ENCODE assay signal across 8 cellular contexts in genomic region chr15:80780416-80781221, GRCh38. TPM values are rescaled to one million over a fixed set of nuclear protein-coding genes. Genes with fewer than 3 reads are reported as not detected.
DNase-seq lines count a peak whose midpoint lies in the region; ATAC-seq, FAIRE-seq and TF ChIP-seq lines count a peak whose summit lies in the region.

No MANE protein-coding gene starts in this region.

- peak overlapping the region; percentile 82 for H3K4me3 Mint-ChIP-seq in Calu3 (ENCODE audit: low read depth, unreplicated experiment)

- CTCF ChIA-PET in Calu3 (lab: Charles Lee) = interaction anchor here (0.5 to 7.1 kb wide), 12 partner anchors 13 to 486 kb away, joined by 3 to 151 read pairs (median 4); no protein-coding TSS in a partner anchor
- CTCF ChIA-PET in mammary epithelial cell (lab: Charles Lee; ENCODE audit: low non-redundant PET) = interaction anchor here (0.9 kb wide), 1 partner anchor 285 kb away, joined by 4 read pairs; no protein-coding TSS in a partner anchor

- TF ChIP-seq CTCF in Calu3 (IDR thresholded peaks at IDR 0.05; ENCODE audit: unreplicated experiment) (no peak), mammary epithelial cell (conservative IDR thresholded peaks at IDR 0.05 in 1 of 2, IDR thresholded peaks at IDR 0.05 in 1 of 2; ENCODE audit: extremely low read depth in 1 of 2, insufficient read depth in 1 of 2, low read depth in 1 of 2, low read length in 2 of 2) (no peak), liver (IDR thresholded peaks at IDR 0.05; ENCODE audit: low read depth, low read length, missing input control) (no peak)

- H4K20me1 ChIP-seq in mammary epithelial cell (ENCODE audit: insufficient read depth, low read length) = no peaks in the 10 kb centered on the region

- H3K27me3 ChIP-seq in mammary epithelial cell (ENCODE audit: insufficient read depth, low read length) = no peaks in the 10 kb centered on the region
- peaks cover 0 to 7% (median 5%) of the 10 kb centered on the region in 4 donors for H3K27me3 ChIP-seq in liver (ENCODE audit: control insufficient read depth in 4 of 4, insufficient read depth in 4 of 4, low read length in 3 of 4)

- in situ Hi-C loops in mammary epithelial cell (cut with MboI; ENCODE audit: low sequenced_read_pairs in 2 of 2) = loop anchor here in 1 of 2 donors (10.0 kb wide), 1 partner anchor 174 kb away; no protein-coding TSS in a partner anchor

- H3K4me3 ChIP-seq in mammary epithelial cell (replicated peaks in 1 of 3; ENCODE audit: insufficient read depth in 1 of 3, low read depth in 2 of 3, low read length in 3 of 3) = peak overlapping the region; percentile 52 to 58 (median 57)
- H3K4me3 ChIP-seq in liver (ENCODE audit: low read depth in 1 of 3, low read length in 3 of 3) = no peak overlapping the region

- no peaks in the 10 kb centered on the region for H3K9me3 ChIP-seq in mammary epithelial cell (replicated peaks; ENCODE audit: insufficient read depth, low read length)
- H3K9me3 ChIP-seq in liver (ENCODE audit: control insufficient read depth in 4 of 4, low read length in 3 of 4) = no peaks in the 10 kb centered on the region

- no peaks in the 10 kb centered on the region for H3K36me3 ChIP-seq in mammary epithelial cell (ENCODE audit: insufficient read depth, low read length)
- no peaks in the 10 kb centered on the region for H3K36me3 ChIP-seq in liver (ENCODE audit: control insufficient read depth in 4 of 4, insufficient read depth in 3 of 4, low read depth in 1 of 4, low read length in 3 of 4)

- no peak overlapping the region for H3K27ac ChIP-seq in mammary epithelial cell (ENCODE audit: insufficient read depth, low read depth, low read length)
- H3K27ac ChIP-seq in liver (ENCODE audit: low read depth in 1 of 2, low read length in 2 of 2) = no peak overlapping the region

- peak in 1 of 2 donors; percentile 6 for TF ChIP-seq RAD21 in liver (IDR thresholded peaks at IDR 0.05)

- peaks cover 20% of the 10 kb centered on the region for H3K36me3 Mint-ChIP-seq in Calu3 (ENCODE audit: insufficient read depth, unreplicated experiment)

- dilution Hi-C loops in mammary epithelial cell (cut with HindIII; ENCODE audit: low sequenced_read_pairs) = loop anchor here (10.0 to 25.0 kb wide), 2 partner anchors 184 to 218 kb away; no protein-coding TSS in a partner anchor

- H3K9me3 Mint-ChIP-seq in Calu3 (ENCODE audit: low read depth, unreplicated experiment) = no peaks in the 10 kb centered on the region

- FAIRE-seq in GM12891 (lab: Jason Lieb, UNC) = no peak

- no peak for TF ChIP-seq POLR2A in GM12891 (IDR thresholded peaks at IDR 0.05; ENCODE audit: low read depth, low read length)

- no TSS peak for BruUV-seq in Calu3 (replicated peaks; lab: Mats Ljungman, UMichigan)
- no TSS peak for BruUV-seq in mammary epithelial cell (replicated peaks; lab: Mats Ljungman, UMichigan)

- H3K4me1 ChIP-seq in mammary epithelial cell (ENCODE audit: insufficient read depth, low read length) (peaks cover 26% of the 10 kb centered on the region), liver (ENCODE audit: control insufficient read depth in 4 of 4, insufficient read depth in 4 of 4, low read length in 3 of 4) (peaks cover 5 to 21% (median 17%) of the 10 kb centered on the region in 4 donors)

- H3K27me3 Mint-ChIP-seq in Calu3 (ENCODE audit: unreplicated experiment) = peaks cover 60% of the 10 kb centered on the region

- peak; percentile 82 for DNase-seq in Calu3
- peak; percentile 27 for DNase-seq in M059J (ENCODE audit: low read depth)
- peak; percentile 48 for DNase-seq in mammary epithelial cell
- no peak for DNase-seq in GM12891 (ENCODE audit: insufficient read length, low spot score)
- no peak for DNase-seq in SK-N-DZ (ENCODE audit: low spot score)
- no peak for DNase-seq in SIG-M5 treated with dmso at 0.1 percent for 504 hours (lab: John Stamatoyannopoulos, UW; ENCODE audit: unreplicated experiment)

- H3K4me2 ChIP-seq in mammary epithelial cell (ENCODE audit: insufficient read depth, low read depth, low read length) = peak overlapping the region; percentile 100

- ATAC-seq in HG03565 (IDR thresholded peaks at IDR 0.05; ENCODE audit: unreplicated experiment) = no peak

- no peaks in the 10 kb centered on the region for H3K79me2 ChIP-seq in mammary epithelial cell (ENCODE audit: insufficient read depth, low read length)

- 22% methylated on average over 31 of the region's 40 CpGs for WGBS in mammary epithelial cell (ENCODE audit: low coverage, missing lambda C conversion rate)
- 8% methylated on average over 40 of the region's 40 CpGs for WGBS in liver

- no peak overlapping the region for H3K27ac Mint-ChIP-seq in Calu3 (ENCODE audit: unreplicated experiment)

- peak overlapping the region; percentile 81 for H2AFZ ChIP-seq in mammary epithelial cell (ENCODE audit: low read depth, low read length)

- no peak overlapping the region for H3K9ac ChIP-seq in mammary epithelial cell (ENCODE audit: insufficient read depth, low read length)
- H3K9ac ChIP-seq in liver (ENCODE audit: low read depth in 1 of 2, low read length in 2 of 2) = no peak overlapping the region

- peaks cover 36% of the 10 kb centered on the region for H3K4me1 Mint-ChIP-seq in Calu3 (ENCODE audit: low read depth, unreplicated experiment)

- intact Hi-C loops in Calu3 (cut with micrococcal nuclease; ENCODE audit: unreplicated experiment) (loop anchor here (1.0 to 10.0 kb wide), 2 partner anchors 190 to 484 kb away; no protein-coding TSS in a partner anchor), mammary epithelial cell (cut with micrococcal nuclease) (loop anchor here (5.0 kb wide), 1 partner anchor 327 kb away; no protein-coding TSS in a partner anchor)

TF ChIP-seq in liver, 16 proteins besides CTCF, POLR2A, EP300 and RAD21:
- peak; percentile 98 for TF ChIP-seq REST (IDR thresholded peaks at IDR 0.05)
- no peak for TF ChIP-seq YY1 (IDR thresholded peaks at IDR 0.05)

TF ChIP-seq in GM12891, 5 proteins besides CTCF, POLR2A, EP300 and RAD21:
- TF ChIP-seq PAX5 (IDR thresholded peaks at IDR 0.05; ENCODE audit: insufficient read depth, low read length, severe bottlenecking) (no peak), TAF1 (IDR thresholded peaks at IDR 0.05; ENCODE audit: low read depth, low read length) (no peak), SPI1 (IDR thresholded peaks at IDR 0.05; ENCODE audit: low read depth, low read length) (no peak), POLR2AphosphoS5 (IDR thresholded peaks at IDR 0.05; ENCODE audit: low read depth, low read length) (no peak), POU2F2 (IDR thresholded peaks at IDR 0.05; ENCODE audit: low read depth, low read length) (no peak)

RNA-seq across cellular contexts. Expression of gene CEMIP, which starts 1.4 kb away (rescaled TPM):
- total RNA-seq in Calu3 (2022) (1.8 and 4.1 TPM in 2 replicates), mammary epithelial cell (1 to 10 TPM in 1 of 2 donors, under 1 TPM in 1; 0.35 to 1.3 TPM), liver (under 1 TPM; under 0.01 to 0.89 TPM)
- 2.1 and 4.0 TPM in 2 replicates for total RNA-seq in M059J (2014; rRNA removed; shearing (Covaris generic))
- polyA plus RNA-seq in mammary epithelial cell (0.18 TPM), liver (under 1 TPM; 0.19 to 0.22 TPM)
- polyA minus RNA-seq in mammary epithelial cell = 0.83 TPM
- polyA plus RNA-seq in GM12891 (2012; ENCODE audit: low read depth, missing spikeins) = 0.36 TPM
- 0.50 and 1.6 TPM in 2 replicates for polyA plus RNA-seq in SK-N-DZ (2014; cell fraction: cytosol; rRNA removed)
- 0.65 and 0.84 TPM in 2 replicates for polyA plus RNA-seq in SK-N-DZ (2014; cell fraction: nucleus; rRNA removed)

Comparison
In these comparisons a context has a peak if more than half of its experiments do, and no peak if none do; other contexts are left out.
1. DNase-seq: peak in Calu3 (single experiment), M059J (single experiment) and mammary epithelial cell (single experiment); none in GM12891 (single experiment), SK-N-DZ (single experiment) and SIG-M5 treated with dmso at 0.1 percent for 504 hours (single experiment).
2. H3K4me3 ChIP-seq: peak in mammary epithelial cell (3 of 3); none in liver (0 of 3).